Comparison of ENCODE assay signal across 11 cellular contexts in the genomic region with DNA sequence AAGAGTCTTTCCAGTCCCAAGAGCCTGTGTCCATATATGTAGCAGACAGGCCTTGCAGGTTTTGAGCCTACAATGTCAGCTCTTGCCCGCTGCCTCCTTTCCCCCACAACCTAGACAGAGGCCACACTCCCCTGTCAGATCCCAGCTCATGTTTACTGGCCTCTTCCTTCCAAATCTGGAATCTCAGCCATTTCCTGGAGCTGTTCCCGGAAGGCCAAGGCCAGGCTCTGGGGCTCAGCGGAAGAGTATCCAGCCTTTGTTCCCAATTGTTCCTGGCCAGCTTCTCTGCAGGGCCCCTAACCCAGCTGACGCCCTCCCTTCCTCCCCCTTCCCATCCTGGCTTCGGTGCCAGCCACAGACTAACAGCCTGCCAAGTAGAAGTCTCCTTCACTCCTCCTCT. TPM values are rescaled to one million over a fixed set of nuclear protein-coding genes. Genes with fewer than 3 reads are reported as not detected.
A peak's percentile ranks its signal among the peaks of the same experiment; 100 is the strongest.
DNase-seq lines count a peak whose midpoint lies in the region; ATAC-seq and TF ChIP-seq lines count a peak whose summit lies in the region.
"Had no signal": no experiment of that assay in that cellular context is flagged by ENCODE, and none has a peak within 500 bp of the region (broad histone marks: within the 10 kb centered on the region; RNA-seq: fewer than 3 reads in every experiment).

No MANE protein-coding gene starts in this region.

- TF ChIP-seq POLR2A in esophagus squamous epithelium (IDR thresholded peaks at IDR 0.05), result no peak

- peak overlapping the region; percentile 44 for H3K27ac Mint-ChIP-seq in type B pancreatic cell
- H3K27ac Mint-ChIP-seq in activated T-cell treated with anti-CD3 and anti-CD28 coated beads, Interleukin-2, amount 50 U/mL, for 72 hours, result no peak overlapping the region

- H3K4me1 ChIP-seq in esophagus squamous epithelium, result peaks cover 0 to 46% (median 7%) of the 10 kb centered on the region in 3 donors

- H3K4me3 ChIP-seq in esophagus squamous epithelium, result no peak overlapping the region

- peak; percentile 21 for DNase-seq in RKO (ENCODE audit: low spot score)
- DNase-seq in esophagus squamous epithelium (lab: John Stamatoyannopoulos, UW), result no peak
- DNase-seq in mesenteric fat pad (ENCODE audit: low spot score), result peak; percentile 85
- DNase-seq in type B pancreatic cell (ENCODE audit: extremely low spot score, unreplicated experiment), result peak; percentile 50
- no peak for DNase-seq in activated T-cell treated with anti-CD3 and anti-CD28 coated beads, Interleukin-2, amount 50 U/mL, for 72 hours
- DNase-seq: activated T-cell treated with anti-CD3 and anti-CD28 coated beads for 4 hours had no signal

- intact Hi-C loops in esophagus squamous epithelium (cut with DNase I), result no loop called here

- ATAC-seq in GM21619 (IDR thresholded peaks at IDR 0.05; ENCODE audit: unreplicated experiment) (no peak), HG03135 (IDR thresholded peaks at IDR 0.05; ENCODE audit: unreplicated experiment) (no peak), HG03442 (IDR thresholded peaks at IDR 0.05; ENCODE audit: unreplicated experiment) (no peak)
- no peak for ATAC-seq in activated T-cell treated with anti-CD3 and anti-CD28 coated beads, Interleukin-2, amount 50 U/mL, for 72 hours (replicated peaks in 1 of 2)

- 27 to 36% methylated on average over 5 of the region's 5 CpGs for WGBS in esophagus squamous epithelium, 2 donors

- H3K36me3 Mint-ChIP-seq in type B pancreatic cell, result no peaks in the 10 kb centered on the region
- no peaks in the 10 kb centered on the region for H3K36me3 Mint-ChIP-seq in activated T-cell treated with anti-CD3 and anti-CD28 coated beads, Interleukin-2, amount 50 U/mL, for 72 hours (ENCODE audit: insufficient read depth in 2 of 2)

- H3K27me3 Mint-ChIP-seq in type B pancreatic cell, result peaks cover 53% of the 10 kb centered on the region
- H3K27me3 Mint-ChIP-seq in activated T-cell treated with anti-CD3 and anti-CD28 coated beads, Interleukin-2, amount 50 U/mL, for 72 hours (ENCODE audit: low read depth), result peaks cover 27% of the 10 kb centered on the region

- TF ChIP-seq CTCF in esophagus squamous epithelium (IDR thresholded peaks at IDR 0.05) (no peak), type B pancreatic cell (conservative IDR thresholded peaks at IDR 0.05) (no peak)

- peaks cover 13% of the 10 kb centered on the region for H3K4me1 Mint-ChIP-seq in type B pancreatic cell (ENCODE audit: unreplicated experiment)
- H3K4me1 Mint-ChIP-seq in activated T-cell treated with anti-CD3 and anti-CD28 coated beads, Interleukin-2, amount 50 U/mL, for 72 hours (ENCODE audit: low read depth), result no peaks in the 10 kb centered on the region

- H3K4me3 Mint-ChIP-seq in type B pancreatic cell, result no peak overlapping the region
- H3K4me3 Mint-ChIP-seq in activated T-cell treated with anti-CD3 and anti-CD28 coated beads, Interleukin-2, amount 50 U/mL, for 72 hours, result no peak overlapping the region

- no peaks in the 10 kb centered on the region for H3K9me3 ChIP-seq in esophagus squamous epithelium

- peak overlapping the region in 3 of 4 donors; percentile 67 to 87 (median 77) for H3K27ac ChIP-seq in esophagus squamous epithelium
- H3K27ac ChIP-seq: HL-60 had no signal

- H3K36me3 ChIP-seq in esophagus squamous epithelium, result no peaks in the 10 kb centered on the region

- no peaks in the 10 kb centered on the region for H3K9me3 Mint-ChIP-seq in type B pancreatic cell
- H3K9me3 Mint-ChIP-seq in activated T-cell treated with anti-CD3 and anti-CD28 coated beads, Interleukin-2, amount 50 U/mL, for 72 hours, result no peaks in the 10 kb centered on the region

- peaks cover 0 to 34% (median 0%) of the 10 kb centered on the region in 4 donors for H3K27me3 ChIP-seq in esophagus squamous epithelium

RNA-seq across cellular contexts. Expression of gene ROBO4, which starts 1.0 kb away (rescaled TPM):
- total RNA-seq in esophagus squamous epithelium (10 to 100 TPM in 2 of 4 donors, 1 to 10 TPM in 2; 4.5 to 11.9 (median 8.6) TPM), mesenteric fat pad (70.9 TPM), type B pancreatic cell (ENCODE audit: low replicate concordance) (not detected in 2 replicates)
- total RNA-seq in activated T-cell treated with anti-CD3 and anti-CD28 coated beads, Interleukin-2, amount 50 U/mL, for 72 hours, result not detected

RNA-seq across cellular contexts. Expression of gene HEPN1, which starts 20.3 kb away (rescaled TPM):
- total RNA-seq in esophagus squamous epithelium (not detected), mesenteric fat pad (not detected), type B pancreatic cell (ENCODE audit: low replicate concordance) (not detected in 2 replicates)
- total RNA-seq in activated T-cell treated with anti-CD3 and anti-CD28 coated beads, Interleukin-2, amount 50 U/mL, for 72 hours, result not detected
- total RNA-seq: kidney epithelial cell had no signal

RNA-seq across cellular contexts. Expression of gene ROBO3, which starts 33.5 kb away (rescaled TPM):
- total RNA-seq in esophagus squamous epithelium (10 to 100 TPM in 1 of 4 donors, 1 to 10 TPM in 3; 1.8 to 12.4 (median 3.8) TPM), mesenteric fat pad (14.8 TPM), type B pancreatic cell (ENCODE audit: low replicate concordance) (5.5 and 27.4 TPM in 2 replicates)
- 10 to 100 TPM; 21.5 to 26.6 TPM for total RNA-seq in activated T-cell treated with anti-CD3 and anti-CD28 coated beads, Interleukin-2, amount 50 U/mL, for 72 hours

RNA-seq across cellular contexts. Expression of gene HEPACAM, which starts 37.1 kb away (rescaled TPM):
- total RNA-seq in esophagus squamous epithelium (not detected), mesenteric fat pad (33.4 TPM), type B pancreatic cell (ENCODE audit: low replicate concordance) (0.43 TPM in 1 of 2 replicates, not detected in the other)
- not detected for total RNA-seq in activated T-cell treated with anti-CD3 and anti-CD28 coated beads, Interleukin-2, amount 50 U/mL, for 72 hours

RNA-seq across cellular contexts. Expression of gene CCDC15, which starts 55.3 kb away (rescaled TPM):
- 1 to 10 TPM; 2.0 to 3.2 (median 2.9) TPM for total RNA-seq in esophagus squamous epithelium
- total RNA-seq in mesenteric fat pad, result 0.93 TPM
- 1.5 and 3.2 TPM in 2 replicates for total RNA-seq in type B pancreatic cell (ENCODE audit: low replicate concordance)
- total RNA-seq in activated T-cell treated with anti-CD3 and anti-CD28 coated beads, Interleukin-2, amount 50 U/mL, for 72 hours, result 1 to 10 TPM; 9.1 to 9.9 TPM

Comparison
In these comparisons a context has a peak if more than half of its experiments do, and no peak if none do; other contexts are left out.
1. DNase-seq: peak in RKO (single experiment), mesenteric fat pad (single experiment) and type B pancreatic cell (single experiment); none in esophagus squamous epithelium (single experiment) and activated T-cell treated with anti-CD3 and anti-CD28 coated beads, Interleukin-2, amount 50 U/mL, for 72 hours (0 of 2).